In genomic region chr2:46580416-46580815, GRCh38 we compare ENCODE assay signal across 25 cellular contexts. TPM values are rescaled to one million over a fixed set of nuclear protein-coding genes. Genes with fewer than 3 reads are reported as not detected.
A peak's percentile ranks its signal among the peaks of the same experiment; 100 is the strongest.
DNase-seq lines count a peak whose midpoint lies in the region; ATAC-seq and TF ChIP-seq lines count a peak whose summit lies in the region.
"Had no signal": no experiment of that assay in that cellular context is flagged by ENCODE, and none has a peak within 500 bp of the region (broad histone marks: within the 10 kb centered on the region; RNA-seq: fewer than 3 reads in every experiment).

No MANE protein-coding gene starts in this region.

- H3K27me3 Mint-ChIP-seq in glutamatergic neuron (ENCODE audit: unreplicated experiment) = peaks cover 6% of the 10 kb centered on the region
- no peaks in the 10 kb centered on the region for H3K27me3 Mint-ChIP-seq in stimulated activated naive B cell treated with anti-CD40 and anti-IgM and Interleukin-4, amounts not matched to agents 10 μg/mL and 1 μg/mL and 100 μg/mL, for 72 hours
- H3K27me3 Mint-ChIP-seq: activated naive CD4-positive, alpha-beta T cell treated with anti-CD3 and anti-CD28 coated beads, Interleukin-2, amount 50 U/mL, for 24 hours had no signal

- CTCF ChIA-PET in RWPE1 (lab: Yijun Ruan, JAX) = interaction anchor here (0.5 kb wide), 1 partner anchor 97 kb away, joined by 4 read pairs; no protein-coding TSS in a partner anchor

- H3K4me1 ChIP-seq in right atrium auricular region = no peaks in the 10 kb centered on the region

- peaks cover 45% of the 10 kb centered on the region for H3K36me3 ChIP-seq in right atrium auricular region

- peaks cover 35% of the 10 kb centered on the region for H3K4me1 Mint-ChIP-seq in glutamatergic neuron (ENCODE audit: low read depth, unreplicated experiment)
- peaks cover 12 to 17% of the 10 kb centered on the region in 2 donors for H3K4me1 Mint-ChIP-seq in stimulated activated naive B cell treated with anti-CD40 and anti-IgM and Interleukin-4, amounts not matched to agents 10 μg/mL and 1 μg/mL and 100 μg/mL, for 72 hours
- H3K4me1 Mint-ChIP-seq: activated naive CD4-positive, alpha-beta T cell treated with anti-CD3 and anti-CD28 coated beads, Interleukin-2, amount 50 U/mL, for 24 hours had no signal

- H3K4me3 Mint-ChIP-seq in glutamatergic neuron (ENCODE audit: unreplicated experiment) = peak overlapping the region; percentile 67
- no peak overlapping the region for H3K4me3 Mint-ChIP-seq in stimulated activated naive B cell treated with anti-CD40 and anti-IgM and Interleukin-4, amounts not matched to agents 10 μg/mL and 1 μg/mL and 100 μg/mL, for 72 hours
- H3K4me3 Mint-ChIP-seq: activated naive CD4-positive, alpha-beta T cell treated with anti-CD3 and anti-CD28 coated beads, Interleukin-2, amount 50 U/mL, for 24 hours; activated T-cell treated with anti-CD3 and anti-CD28 coated beads, Interleukin-2, amount 50 U/mL, for 72 hours had no signal

- H3K27ac ChIP-seq in right atrium auricular region = no peak overlapping the region
- H3K27ac ChIP-seq in RWPE1 = no peak overlapping the region
- H3K27ac ChIP-seq: epithelial cell of prostate, heart left ventricle, thoracic aorta had no signal

- no peaks in the 10 kb centered on the region for H3K27me3 ChIP-seq in right atrium auricular region
- H3K27me3 ChIP-seq: heart left ventricle had no signal

- DNase-seq in left ventricle myocardium superior = no peak
- no peak for DNase-seq in right atrium auricular region (ENCODE audit: low spot score)
- peak; percentile 81 for DNase-seq in NCI-H1694 treated with DMSO at 0.1 percent for 48 hours (lab: John Stamatoyannopoulos, UW)
- DNase-seq in glutamatergic neuron = peak; percentile 62
- no peak for DNase-seq in stimulated activated naive B cell treated with anti-CD40 and anti-IgM and Interleukin-4, amounts not matched to agents 10 μg/mL and 1 μg/mL and 100 μg/mL, for 72 hours
- no peak for DNase-seq in RWPE1 (ENCODE audit: low spot score)
- DNase-seq in SHP77 treated with DMSO at 0.1 percent for 48 hours (lab: John Stamatoyannopoulos, UW) = no peak
- DNase-seq: activated CD4-positive, alpha-beta T cell treated with anti-CD3 and anti-CD28 coated beads for 4 hours; activated T-cell treated with anti-CD3 and anti-CD28 coated beads, Interleukin-2, amount 50 U/mL, for 72 hours; C1 segment of cervical spinal cord; heart left ventricle; kidney glomerular epithelial cell; MM.1S; NCI-H1417; NCI-H2107; NK-92 treated with Interleukin-12 subunit alpha and Interleukin-12 subunit beta, amount 100 ng/mL, for 24 hours; retina; SIG-M5; stimulated activated CD4-positive, alpha-beta T cell treated with anti-CD3 and anti-CD28 coated beads, Interleukin-4, amount 100 ng/mL, for 1 hour; stimulated activated naive CD8-positive, alpha-beta T cell treated with anti-CD3 and anti-CD28 coated beads, Interleukin-15, Interleukin-2, amounts not matched to agents 100 U/mL and 50 U/mL, for 24 hours had no signal

- intact Hi-C loops in left ventricle myocardium superior (cut with micrococcal nuclease) = no loop called here

- H3K4me3 ChIP-seq in right atrium auricular region = no peak overlapping the region
- H3K4me3 ChIP-seq: heart left ventricle, K562, thoracic aorta had no signal

- H3K9me3 ChIP-seq in right atrium auricular region = no peaks in the 10 kb centered on the region
- H3K9me3 ChIP-seq: heart left ventricle, thoracic aorta had no signal

- POLR2A ChIA-PET in RWPE1 (lab: Yijun Ruan, JAX; ENCODE audit: low non-redundant PET) = no interaction called here

- peaks cover 6% of the 10 kb centered on the region for H3K9me3 Mint-ChIP-seq in glutamatergic neuron (ENCODE audit: unreplicated experiment)
- no peaks in the 10 kb centered on the region for H3K9me3 Mint-ChIP-seq in stimulated activated naive B cell treated with anti-CD40 and anti-IgM and Interleukin-4, amounts not matched to agents 10 μg/mL and 1 μg/mL and 100 μg/mL, for 72 hours
- H3K9me3 Mint-ChIP-seq: activated naive CD4-positive, alpha-beta T cell treated with anti-CD3 and anti-CD28 coated beads, Interleukin-2, amount 50 U/mL, for 24 hours; activated T-cell treated with anti-CD3 and anti-CD28 coated beads, Interleukin-2, amount 50 U/mL, for 72 hours had no signal

- H3K27ac Mint-ChIP-seq in glutamatergic neuron (ENCODE audit: unreplicated experiment) = peak overlapping the region; percentile 98
- peak overlapping the region; percentile 39 for H3K27ac Mint-ChIP-seq in stimulated activated naive B cell treated with anti-CD40 and anti-IgM and Interleukin-4, amounts not matched to agents 10 μg/mL and 1 μg/mL and 100 μg/mL, for 72 hours
- H3K27ac Mint-ChIP-seq: activated naive CD4-positive, alpha-beta T cell treated with anti-CD3 and anti-CD28 coated beads, Interleukin-2, amount 50 U/mL, for 24 hours; activated T-cell treated with anti-CD3 and anti-CD28 coated beads, Interleukin-2, amount 50 U/mL, for 72 hours had no signal

- peak; percentile 20 for ATAC-seq in left ventricle myocardium superior
- ATAC-seq in stimulated activated naive B cell treated with anti-CD40 and anti-IgM and Interleukin-4, amounts not matched to agents 10 μg/mL and 1 μg/mL and 100 μg/mL, for 72 hours (replicated peaks) = no peak
- no peak for ATAC-seq in HG03342 (IDR thresholded peaks at IDR 0.05; ENCODE audit: unreplicated experiment)
- ATAC-seq: activated T-cell treated with anti-CD3 and anti-CD28 coated beads, Interleukin-2, amount 50 U/mL, for 72 hours; K562; stimulated activated naive CD8-positive, alpha-beta T cell treated with anti-CD3 and anti-CD28 coated beads, Interleukin-15, Interleukin-2, amounts not matched to agents 100 U/mL and 50 U/mL, for 24 hours had no signal

- TF ChIP-seq CTCF in right atrium auricular region (IDR thresholded peaks at IDR 0.05) (no peak), glutamatergic neuron (IDR thresholded peaks at IDR 0.05; ENCODE audit: partially characterized antibody, unreplicated experiment) (no peak), RWPE1 (conservative IDR thresholded peaks at IDR 0.05; ENCODE audit: low read depth) (no peak)

- peaks cover 11% of the 10 kb centered on the region for H3K36me3 Mint-ChIP-seq in glutamatergic neuron (ENCODE audit: unreplicated experiment)
- H3K36me3 Mint-ChIP-seq in stimulated activated naive B cell treated with anti-CD40 and anti-IgM and Interleukin-4, amounts not matched to agents 10 μg/mL and 1 μg/mL and 100 μg/mL, for 72 hours = peaks cover 18 to 42% of the 10 kb centered on the region in 2 donors

RNA-seq across cellular contexts. Expression of gene PIGF, which starts 36.4 kb away (rescaled TPM):
- total RNA-seq in left ventricle myocardium superior = 10.9 TPM
- total RNA-seq in right atrium auricular region = 10 to 100 TPM in 1 of 2 donors, 1 to 10 TPM in 1; 5.3 to 11.6 TPM
- 41.9 TPM for total RNA-seq in glutamatergic neuron (ENCODE audit: unreplicated experiment)

RNA-seq across cellular contexts. Expression of gene CRIPT, which starts 36.6 kb away (rescaled TPM):
- 19.0 TPM for total RNA-seq in left ventricle myocardium superior
- total RNA-seq in right atrium auricular region = 10 to 100 TPM; 18.3 to 19.4 TPM
- 34.6 TPM for total RNA-seq in glutamatergic neuron (ENCODE audit: unreplicated experiment)

RNA-seq across cellular contexts. Expression of gene ATP6V1E2, which starts 38.0 kb away (rescaled TPM):
- 6.1 TPM for total RNA-seq in left ventricle myocardium superior
- 1 to 10 TPM; 4.9 to 6.6 TPM for total RNA-seq in right atrium auricular region
- 9.9 TPM for total RNA-seq in glutamatergic neuron (ENCODE audit: unreplicated experiment)

RNA-seq across cellular contexts. Expression of gene RHOQ, which starts 38.1 kb away (rescaled TPM):
- total RNA-seq in left ventricle myocardium superior (462 TPM), right atrium auricular region (100 to 1,000 TPM; 127 to 132 TPM), glutamatergic neuron (ENCODE audit: unreplicated experiment) (65.2 TPM)

Comparison
In these comparisons a context has a peak if more than half of its experiments do, and no peak if none do; other contexts are left out.
1. DNase-seq: peak in NCI-H1694 treated with DMSO at 0.1 percent for 48 hours (single experiment) and glutamatergic neuron (single experiment); none in left ventricle myocardium superior (single experiment), right atrium auricular region (single experiment), stimulated activated naive B cell treated with anti-CD40 and anti-IgM and Interleukin-4, amounts not matched to agents 10 μg/mL and 1 μg/mL and 100 μg/mL, for 72 hours (single experiment), RWPE1 (single experiment) and SHP77 treated with DMSO at 0.1 percent for 48 hours (single experiment).